Comparison of ENCODE assay signal across 8 cellular contexts in the genomic region with DNA sequence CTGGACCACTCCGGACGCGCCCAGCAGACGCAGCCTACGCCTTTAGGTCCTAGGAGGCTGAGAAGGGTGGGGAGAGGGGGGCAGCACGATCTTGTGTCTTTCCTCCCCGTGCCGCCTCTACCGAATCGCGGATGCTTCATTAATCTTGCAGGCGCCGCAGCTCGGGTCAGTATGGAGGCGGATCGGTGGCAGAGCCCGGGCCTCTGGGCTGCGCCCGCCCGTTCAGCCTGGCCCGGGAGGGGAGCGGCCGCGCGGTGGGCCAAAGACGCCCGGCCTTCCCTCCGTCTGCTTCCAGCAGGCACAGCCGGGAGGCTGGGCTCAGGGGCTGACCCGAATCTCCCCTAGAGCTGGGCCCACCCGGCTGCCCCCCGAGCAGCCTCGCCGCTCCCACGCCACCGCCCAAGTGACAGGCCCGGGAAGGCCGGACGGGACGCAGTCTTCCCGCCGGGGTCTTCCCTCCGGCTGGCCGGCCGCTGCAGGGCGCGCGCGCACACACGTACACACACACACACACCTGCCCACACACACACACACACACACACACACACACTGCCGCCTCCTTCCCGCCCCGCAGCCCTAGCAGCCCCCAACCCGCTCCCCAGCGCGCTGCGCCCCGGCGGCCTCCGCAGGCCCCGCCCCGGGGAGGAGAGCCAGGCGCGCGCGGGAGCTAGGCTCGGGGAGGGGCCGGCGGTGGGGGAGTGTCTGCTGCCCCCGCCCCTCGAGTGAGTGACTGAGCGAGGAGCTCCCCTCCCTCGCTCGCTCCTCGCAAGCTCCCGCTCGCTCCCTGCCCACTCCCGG. TPM values are rescaled to one million over a fixed set of nuclear protein-coding genes. Genes with fewer than 3 reads are reported as not detected.
DNase-seq lines count a peak whose midpoint lies in the region; ATAC-seq and TF ChIP-seq lines count a peak whose summit lies in the region.

A gene with protein sequence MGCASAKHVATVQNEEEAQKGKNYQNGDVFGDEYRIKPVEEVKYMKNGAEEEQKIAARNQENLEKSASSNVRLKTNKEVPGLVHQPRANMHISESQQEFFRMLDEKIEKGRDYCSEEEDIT (plus strand): TSS at position 759 of the 798 bp plus-strand sequence. CDS start 90,481 bp downstream, outside the sequence.

- H3K4me3 Mint-ChIP-seq in activated T-helper 17 cell treated with anti-CD3 and anti-CD28 coated beads, Interleukin-2, amount 50 U/mL, for 72 hours: peak within 1 kb of the TSS; percentile 79
- peak within 1 kb of the TSS; percentile 73 to 94 (median 90) for H3K4me3 Mint-ChIP-seq in naive B cell

- H3K4me1 ChIP-seq in Peyer's patch: peaks cover 0 to 11% (median 4%) of the 10 kb centered on the region in 4 donors
- H3K4me1 ChIP-seq in fibroblast of lung (ENCODE audit: control insufficient read depth, extremely low read depth, insufficient read depth, low read length): peaks cover 2% of the 10 kb centered on the region

- H4K20me1 ChIP-seq in fibroblast of lung (ENCODE audit: control insufficient read depth, extremely low read depth, insufficient read depth, low read length): no peaks in the 10 kb centered on the region

- peak within 1 kb of the TSS; percentile 78 for H3K9ac ChIP-seq in fibroblast of lung (ENCODE audit: insufficient read depth, low read length)

- DNase-seq in COR-L47 (lab: John Stamatoyannopoulos, UW) (peak; percentile 93), HuH-7 (ENCODE audit: low spot score) (peak; percentile 70), Peyer's patch (peak; percentile 39 to 94 (median 92)), fibroblast of lung (ENCODE audit: low read depth in 2 of 2) (peak; percentile 85 to 92), naive B cell (peak; percentile 35)
- peak; percentile 54 to 59 for DNase-seq in stimulated activated CD8-positive, alpha-beta memory T cell treated with anti-CD3 and anti-CD28 coated beads, Interleukin-7, amount 100 ng/mL, for 48 hours (ENCODE audit: extremely low read depth in 1 of 2, low read depth in 1 of 2)

- TF ChIP-seq CTCF in Peyer's patch (IDR thresholded peaks at IDR 0.05) (peak in 1 of 6 experiments; percentile 6), fibroblast of lung (conservative IDR thresholded peaks at IDR 0.05 in 1 of 2, IDR thresholded peaks at IDR 0.05 in 1 of 2; ENCODE audit: low read depth in 1 of 2, low read length in 2 of 2) (no peak)

- peaks cover 15% of the 10 kb centered on the region for H3K4me1 Mint-ChIP-seq in activated T-helper 17 cell treated with anti-CD3 and anti-CD28 coated beads, Interleukin-2, amount 50 U/mL, for 72 hours
- peaks cover 11 to 28% (median 22%) of the 10 kb centered on the region in 3 donors for H3K4me1 Mint-ChIP-seq in naive B cell

- H2AFZ ChIP-seq in fibroblast of lung (ENCODE audit: low read length): peak within 1 kb of the TSS; percentile 69

- H3K27me3 Mint-ChIP-seq in activated T-helper 17 cell treated with anti-CD3 and anti-CD28 coated beads, Interleukin-2, amount 50 U/mL, for 72 hours: peaks cover 58% of the 10 kb centered on the region
- H3K27me3 Mint-ChIP-seq in naive B cell: peaks cover 44 to 65% (median 64%) of the 10 kb centered on the region in 3 donors

- H3K4me2 ChIP-seq in fibroblast of lung (ENCODE audit: extremely low read depth, insufficient read depth, low read length): peak within 1 kb of the TSS; percentile 67

- ATAC-seq in GM21447 (IDR thresholded peaks at IDR 0.05; ENCODE audit: unreplicated experiment): peak; percentile 70
- peak; percentile 91 for ATAC-seq in activated T-helper 17 cell treated with anti-CD3 and anti-CD28 coated beads, Interleukin-2, amount 50 U/mL, for 72 hours (replicated peaks)
- ATAC-seq in naive B cell (ENCODE audit: low read depth in 2 of 2): peak; percentile 76 to 79

- H3K27ac Mint-ChIP-seq in activated T-helper 17 cell treated with anti-CD3 and anti-CD28 coated beads, Interleukin-2, amount 50 U/mL, for 72 hours: peak within 1 kb of the TSS; percentile 2
- peak within 1 kb of the TSS in 2 of 6 donors; percentile 31 to 73 for H3K27ac Mint-ChIP-seq in naive B cell

- H3K27me3 ChIP-seq in Peyer's patch (no peaks in the 10 kb centered on the region), fibroblast of lung (ENCODE audit: control insufficient read depth, insufficient read depth, low read length) (no peaks in the 10 kb centered on the region)

- H3K36me3 ChIP-seq in Peyer's patch: no peaks in the 10 kb centered on the region
- H3K36me3 ChIP-seq in fibroblast of lung (ENCODE audit: control insufficient read depth, insufficient read depth, low read length): no peaks in the 10 kb centered on the region

- no peaks in the 10 kb centered on the region for H3K9me3 Mint-ChIP-seq in activated T-helper 17 cell treated with anti-CD3 and anti-CD28 coated beads, Interleukin-2, amount 50 U/mL, for 72 hours
- H3K9me3 Mint-ChIP-seq in naive B cell: no peaks in the 10 kb centered on the region

- H3K9me3 ChIP-seq in Peyer's patch: no peaks in the 10 kb centered on the region
- H3K9me3 ChIP-seq in fibroblast of lung (ENCODE audit: control insufficient read depth, insufficient read depth, low read depth, low read length): no peaks in the 10 kb centered on the region

- H3K36me3 Mint-ChIP-seq in activated T-helper 17 cell treated with anti-CD3 and anti-CD28 coated beads, Interleukin-2, amount 50 U/mL, for 72 hours (ENCODE audit: low read depth): no peaks in the 10 kb centered on the region
- H3K36me3 Mint-ChIP-seq in naive B cell: peaks cover 0 to 7% of the 10 kb centered on the region in 2 donors

- H3K27ac ChIP-seq in Peyer's patch: peak within 1 kb of the TSS; percentile 75 to 97 (median 88)
- peak within 1 kb of the TSS; percentile 72 for H3K27ac ChIP-seq in fibroblast of lung (ENCODE audit: insufficient read depth, low read length)

- H3K79me2 ChIP-seq in fibroblast of lung (ENCODE audit: control insufficient read depth, insufficient read depth, low read length): peaks cover 30% of the 10 kb centered on the region

- TF ChIP-seq POLR2A in Peyer's patch (IDR thresholded peaks at IDR 0.05): peak; percentile 69 to 94

- H3K4me3 ChIP-seq in Peyer's patch (peak within 1 kb of the TSS; percentile 54 to 95 (median 84)), fibroblast of lung (replicated peaks in 1 of 4; ENCODE audit: control extremely low read depth in 1 of 4, insufficient read depth in 1 of 4, low read depth in 3 of 4, low read length in 4 of 4) (peak within 1 kb of the TSS; percentile 47 to 97 (median 74))

RNA-seq across cellular contexts. Expression of the gene that starts here (rescaled TPM):
- 100 to 1,000 TPM in 1 of 4 donors, 10 to 100 TPM in 3; 36.3 to 115 (median 79.4) TPM for total RNA-seq in Peyer's patch
- total RNA-seq in activated T-helper 17 cell treated with anti-CD3 and anti-CD28 coated beads, Interleukin-2, amount 50 U/mL, for 72 hours: 1 to 10 TPM in 1 of 2 donors, under 1 TPM in 1; 0.95 to 2.8 TPM
- 42.4 and 53.0 TPM in 2 replicates for total RNA-seq in fibroblast of lung
- 57.3 and 95.4 TPM in 2 replicates for polyA plus RNA-seq in fibroblast of lung
- 46.9 and 95.4 TPM in 2 replicates for polyA plus RNA-seq in fibroblast of lung (2012)
- polyA minus RNA-seq in fibroblast of lung (ENCODE audit: low replicate concordance): 2.1 and 7.7 TPM in 2 replicates
- 1 to 10 TPM in 1 of 6 donors, under 1 TPM in 4, not detected in 1; 0.08 to 1.9 (median 0.16) TPM for polyA plus RNA-seq in naive B cell (ENCODE audit: low read depth in 6 of 6)

Comparison
In these comparisons a context has a peak if more than half of its experiments do, and no peak if none do; other contexts are left out.
1. Peak in every context shown above with its lines: DNase-seq, ATAC-seq, H3K4me3 ChIP-seq and H3K27ac ChIP-seq.
2. RNA of the gene that starts here (total RNA-seq): 36.3 to 115 TPM in Peyer's patch and 42.4 to 53.0 TPM in fibroblast of lung; 0.95 to 2.8 TPM in activated T-helper 17 cell treated with anti-CD3 and anti-CD28 coated beads, Interleukin-2, amount 50 U/mL, for 72 hours; every median in the first group is over 4 times any median in the second.
3. RNA of the gene that starts here (polyA plus RNA-seq): 46.9 to 95.4 TPM in fibroblast of lung; 0.08 to 1.9 TPM in naive B cell; every median in the first group is over 10 times any median in the second.
4. DNase-seq: peak in every context shown above with its lines; median percentile 93 in COR-L47; 92 in Peyer's patch; 88 in fibroblast of lung; 70 in HuH-7; 56 in stimulated activated CD8-positive, alpha-beta memory T cell treated with anti-CD3 and anti-CD28 coated beads, Interleukin-7, amount 100 ng/mL, for 48 hours; 35 in naive B cell.